In the genomic region with DNA sequence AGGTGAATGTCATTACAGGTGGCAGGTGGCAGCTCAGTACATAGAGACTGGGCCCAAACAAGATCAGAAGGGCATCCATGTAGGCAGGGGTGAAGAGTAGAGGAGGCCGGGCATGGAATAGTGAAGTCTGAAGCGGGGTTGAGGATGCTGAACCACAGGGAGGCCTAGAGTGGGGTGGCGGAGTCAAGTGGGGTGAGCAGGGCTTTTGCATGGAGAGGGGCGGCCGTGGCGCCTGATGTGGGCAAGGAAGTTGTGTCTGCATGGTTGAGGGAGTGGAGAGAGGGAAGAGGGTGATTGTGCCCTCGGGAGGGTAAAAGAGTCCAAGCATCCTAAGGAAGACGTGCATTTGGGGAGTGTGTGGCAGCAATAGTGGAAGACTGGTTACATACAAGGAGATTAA, we compare ENCODE assay signal across 2 cellular contexts.
TF ChIP-seq lines count a peak whose summit lies in the region.

No MANE protein-coding gene starts in this region.

TF ChIP-seq in SK-N-SH, 30 proteins besides CTCF, POLR2A, EP300 and RAD21:
- TF ChIP-seq FOXJ3 (CRISPR knock-in tag; IDR thresholded peaks at IDR 0.05) (no peak), EZH2phosphoT487 (IDR thresholded peaks at IDR 0.05; ENCODE audit: borderline replicate concordance, low read depth) (no peak)
- TF ChIP-seq, protein P1, sequence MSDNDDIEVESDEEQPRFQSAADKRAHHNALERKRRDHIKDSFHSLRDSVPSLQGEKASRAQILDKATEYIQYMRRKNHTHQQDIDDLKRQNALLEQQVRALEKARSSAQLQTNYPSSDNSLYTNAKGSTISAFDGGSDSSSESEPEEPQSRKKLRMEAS (IDR thresholded peaks at IDR 0.05; ENCODE audit: low read depth), result no peak
- TF ChIP-seq, protein P2, sequence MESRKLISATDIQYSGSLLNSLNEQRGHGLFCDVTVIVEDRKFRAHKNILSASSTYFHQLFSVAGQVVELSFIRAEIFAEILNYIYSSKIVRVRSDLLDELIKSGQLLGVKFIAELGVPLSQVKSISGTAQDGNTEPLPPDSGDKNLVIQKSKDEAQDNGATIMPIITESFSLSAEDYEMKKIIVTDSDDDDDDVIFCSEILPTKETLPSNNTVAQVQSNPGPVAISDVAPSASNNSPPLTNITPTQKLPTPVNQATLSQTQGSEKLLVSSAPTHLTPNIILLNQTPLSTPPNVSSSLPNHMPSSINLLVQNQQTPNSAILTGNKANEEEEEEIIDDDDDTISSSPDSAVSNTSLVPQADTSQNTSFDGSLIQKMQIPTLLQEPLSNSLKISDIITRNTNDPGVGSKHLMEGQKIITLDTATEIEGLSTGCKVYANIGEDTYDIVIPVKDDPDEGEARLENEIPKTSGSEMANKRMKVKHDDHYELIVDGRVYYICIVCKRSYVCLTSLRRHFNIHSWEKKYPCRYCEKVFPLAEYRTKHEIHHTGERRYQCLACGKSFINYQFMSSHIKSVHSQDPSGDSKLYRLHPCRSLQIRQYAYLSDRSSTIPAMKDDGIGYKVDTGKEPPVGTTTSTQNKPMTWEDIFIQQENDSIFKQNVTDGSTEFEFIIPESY (IDR thresholded peaks at IDR 0.05; ENCODE audit: borderline replicate concordance, low read depth), result no peak
TF ChIP-seq in SK-N-SH: peak in this region for 0.

TF ChIP-seq in SK-N-SH treated with all-trans-retinoic acid at 6 μM for 48 hours, 23 proteins besides CTCF, POLR2A, EP300 and RAD21:
- TF ChIP-seq SNAI2 (CRISPR knock-in tag; IDR thresholded peaks at IDR 0.05) (no peak), RARB (CRISPR knock-in tag; IDR thresholded peaks at IDR 0.05) (no peak), TCF4 (CRISPR knock-in tag; IDR thresholded peaks at IDR 0.05; ENCODE audit: borderline replicate concordance) (no peak), ZNF565 (CRISPR knock-in tag; conservative IDR thresholded peaks at IDR 0.05; ENCODE audit: low read depth) (no peak), ZNF70 (CRISPR knock-in tag; IDR thresholded peaks at IDR 0.05) (no peak), ESRRG (CRISPR knock-in tag; IDR thresholded peaks at IDR 0.05) (no peak), PPARA (CRISPR knock-in tag; IDR thresholded peaks at IDR 0.05; ENCODE audit: borderline replicate concordance) (no peak), ISL1 (CRISPR knock-in tag; IDR thresholded peaks at IDR 0.05) (no peak), GLIS3 (CRISPR knock-in tag; IDR thresholded peaks at IDR 0.05) (no peak), ZNF8 (CRISPR knock-in tag; IDR thresholded peaks at IDR 0.05) (no peak)
- TF ChIP-seq, protein P3, sequence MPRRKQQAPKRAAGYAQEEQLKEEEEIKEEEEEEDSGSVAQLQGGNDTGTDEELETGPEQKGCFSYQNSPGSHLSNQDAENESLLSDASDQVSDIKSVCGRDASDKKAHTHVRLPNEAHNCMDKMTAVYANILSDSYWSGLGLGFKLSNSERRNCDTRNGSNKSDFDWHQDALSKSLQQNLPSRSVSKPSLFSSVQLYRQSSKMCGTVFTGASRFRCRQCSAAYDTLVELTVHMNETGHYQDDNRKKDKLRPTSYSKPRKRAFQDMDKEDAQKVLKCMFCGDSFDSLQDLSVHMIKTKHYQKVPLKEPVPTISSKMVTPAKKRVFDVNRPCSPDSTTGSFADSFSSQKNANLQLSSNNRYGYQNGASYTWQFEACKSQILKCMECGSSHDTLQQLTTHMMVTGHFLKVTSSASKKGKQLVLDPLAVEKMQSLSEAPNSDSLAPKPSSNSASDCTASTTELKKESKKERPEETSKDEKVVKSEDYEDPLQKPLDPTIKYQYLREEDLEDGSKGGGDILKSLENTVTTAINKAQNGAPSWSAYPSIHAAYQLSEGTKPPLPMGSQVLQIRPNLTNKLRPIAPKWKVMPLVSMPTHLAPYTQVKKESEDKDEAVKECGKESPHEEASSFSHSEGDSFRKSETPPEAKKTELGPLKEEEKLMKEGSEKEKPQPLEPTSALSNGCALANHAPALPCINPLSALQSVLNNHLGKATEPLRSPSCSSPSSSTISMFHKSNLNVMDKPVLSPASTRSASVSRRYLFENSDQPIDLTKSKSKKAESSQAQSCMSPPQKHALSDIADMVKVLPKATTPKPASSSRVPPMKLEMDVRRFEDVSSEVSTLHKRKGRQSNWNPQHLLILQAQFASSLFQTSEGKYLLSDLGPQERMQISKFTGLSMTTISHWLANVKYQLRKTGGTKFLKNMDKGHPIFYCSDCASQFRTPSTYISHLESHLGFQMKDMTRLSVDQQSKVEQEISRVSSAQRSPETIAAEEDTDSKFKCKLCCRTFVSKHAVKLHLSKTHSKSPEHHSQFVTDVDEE (CRISPR knock-in tag; IDR thresholded peaks at IDR 0.05), result no peak
- TF ChIP-seq, protein P4, sequence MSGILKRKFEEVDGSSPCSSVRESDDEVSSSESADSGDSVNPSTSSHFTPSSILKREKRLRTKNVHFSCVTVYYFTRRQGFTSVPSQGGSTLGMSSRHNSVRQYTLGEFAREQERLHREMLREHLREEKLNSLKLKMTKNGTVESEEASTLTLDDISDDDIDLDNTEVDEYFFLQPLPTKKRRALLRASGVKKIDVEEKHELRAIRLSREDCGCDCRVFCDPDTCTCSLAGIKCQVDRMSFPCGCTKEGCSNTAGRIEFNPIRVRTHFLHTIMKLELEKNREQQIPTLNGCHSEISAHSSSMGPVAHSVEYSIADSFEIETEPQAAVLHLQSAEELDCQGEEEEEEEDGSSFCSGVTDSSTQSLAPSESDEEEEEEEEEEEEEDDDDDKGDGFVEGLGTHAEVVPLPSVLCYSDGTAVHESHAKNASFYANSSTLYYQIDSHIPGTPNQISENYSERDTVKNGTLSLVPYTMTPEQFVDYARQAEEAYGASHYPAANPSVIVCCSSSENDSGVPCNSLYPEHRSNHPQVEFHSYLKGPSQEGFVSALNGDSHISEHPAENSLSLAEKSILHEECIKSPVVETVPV (CRISPR knock-in tag; IDR thresholded peaks at IDR 0.05), result no peak
